ENCODE assay signal across 8 cellular contexts in the genomic region with DNA sequence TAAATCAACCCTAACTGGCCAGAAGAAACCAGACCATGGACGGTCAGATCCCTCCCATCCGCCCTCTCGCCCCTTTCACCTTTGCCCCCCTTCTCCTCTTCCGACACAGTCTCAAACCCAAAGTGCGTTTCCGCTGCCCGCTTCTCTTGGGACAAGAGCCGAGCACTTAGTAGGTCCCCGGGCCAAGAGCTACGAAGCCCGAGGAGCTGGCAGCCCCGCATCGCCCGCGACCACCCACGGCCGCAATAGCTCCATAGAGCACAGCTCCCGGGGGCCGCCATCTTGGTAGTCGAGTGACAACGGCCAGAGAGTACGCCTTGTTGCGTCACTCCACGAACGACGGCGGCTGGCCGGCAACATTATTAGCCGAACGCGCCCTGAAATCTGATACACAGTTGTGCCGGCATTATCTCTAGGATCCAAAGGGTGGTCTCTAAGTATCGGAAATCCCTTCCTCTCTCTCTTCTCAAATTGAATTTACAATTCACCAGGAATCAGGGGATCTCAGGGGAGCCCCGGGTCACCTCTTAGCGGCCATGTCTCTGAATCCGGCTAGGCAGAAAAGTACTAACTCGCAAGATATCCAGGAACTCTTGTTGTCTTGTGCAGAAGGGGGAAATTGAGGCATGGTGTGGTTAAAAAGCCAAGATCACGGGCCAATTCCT. TPM values are rescaled to one million over a fixed set of nuclear protein-coding genes. Genes with fewer than 3 reads are reported as not detected.
DNase-seq lines count a peak whose midpoint lies in the region; ATAC-seq, FAIRE-seq and TF ChIP-seq lines count a peak whose summit lies in the region.

A gene with protein sequence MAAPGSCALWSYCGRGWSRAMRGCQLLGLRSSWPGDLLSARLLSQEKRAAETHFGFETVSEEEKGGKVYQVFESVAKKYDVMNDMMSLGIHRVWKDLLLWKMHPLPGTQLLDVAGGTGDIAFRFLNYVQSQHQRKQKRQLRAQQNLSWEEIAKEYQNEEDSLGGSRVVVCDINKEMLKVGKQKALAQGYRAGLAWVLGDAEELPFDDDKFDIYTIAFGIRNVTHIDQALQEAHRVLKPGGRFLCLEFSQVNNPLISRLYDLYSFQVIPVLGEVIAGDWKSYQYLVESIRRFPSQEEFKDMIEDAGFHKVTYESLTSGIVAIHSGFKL (minus strand): TSS at position 298 of the 665 bp plus-strand sequence. CDS start 17 bp downstream, at position 281.

- H3K27me3 ChIP-seq in right atrium auricular region, result no peaks in the 10 kb centered on the region

- FAIRE-seq in urothelium cell line (lab: Jason Lieb, UNC), result no peak

- H3K9me3 ChIP-seq in right atrium auricular region, result no peaks in the 10 kb centered on the region

- TF ChIP-seq CTCF in GM12875 (IDR thresholded peaks at IDR 0.05; ENCODE audit: borderline replicate concordance, insufficient read depth, low read depth, low read length) (no peak), right atrium auricular region (IDR thresholded peaks at IDR 0.05) (no peak)

- peak; percentile 73 for ATAC-seq in HG02763 (IDR thresholded peaks at IDR 0.05; ENCODE audit: unreplicated experiment)

- intact Hi-C loops in T-helper 2 cell treated with Interferon-gamma antibody and Interleukin-4, amounts not matched to agents 100 ng/mL and 5 ng/mL, for 36 hours (cut with micrococcal nuclease), result loop anchor here (1.0 to 2.0 kb wide), 4 partner anchors 32 to 158 kb away; a partner anchor contains a TSS

- H3K4me1 ChIP-seq in right atrium auricular region, result peaks cover 0 to 14% of the 10 kb centered on the region in 2 donors

- peak within 1 kb of the TSS; percentile 94 to 96 for H3K27ac ChIP-seq in right atrium auricular region

- peak; percentile 88 for DNase-seq in NCI-H146 (lab: John Stamatoyannopoulos, UW)
- DNase-seq in anterior cingulate cortex (lab: John Stamatoyannopoulos, UW), result peak; percentile 37 to 95 (median 87)
- DNase-seq in right atrium auricular region (ENCODE audit: low spot score), result peak; percentile 93
- peak; percentile 63 for DNase-seq in pulmonary artery endothelial cell (ENCODE audit: low read depth, low spot score)
- peak; percentile 87 for DNase-seq in urothelium cell line (ENCODE audit: low spot score)

- no peaks in the 10 kb centered on the region for H3K36me3 ChIP-seq in right atrium auricular region

- H3K4me3 ChIP-seq in GM12875 (ENCODE audit: low read depth, low read length) (peak within 1 kb of the TSS; percentile 75), right atrium auricular region (peak within 1 kb of the TSS; percentile 71 to 86)

RNA-seq across cellular contexts. Expression of the gene that starts here (rescaled TPM):
- 28.7 and 31.0 TPM in 2 replicates for total RNA-seq in T-helper 2 cell treated with Interferon-gamma antibody and Interleukin-4, amounts not matched to agents 100 ng/mL and 5 ng/mL, for 36 hours
- total RNA-seq in right atrium auricular region (10 to 100 TPM; 21.9 to 34.3 TPM), pulmonary artery endothelial cell (33.6 and 40.8 TPM in 2 replicates)

Comparison
In these comparisons a context has a peak if more than half of its experiments do, and no peak if none do; other contexts are left out.
1. Peak in every context shown above with its lines: DNase-seq, ATAC-seq, H3K4me3 ChIP-seq and H3K27ac ChIP-seq.